In the genomic region with DNA sequence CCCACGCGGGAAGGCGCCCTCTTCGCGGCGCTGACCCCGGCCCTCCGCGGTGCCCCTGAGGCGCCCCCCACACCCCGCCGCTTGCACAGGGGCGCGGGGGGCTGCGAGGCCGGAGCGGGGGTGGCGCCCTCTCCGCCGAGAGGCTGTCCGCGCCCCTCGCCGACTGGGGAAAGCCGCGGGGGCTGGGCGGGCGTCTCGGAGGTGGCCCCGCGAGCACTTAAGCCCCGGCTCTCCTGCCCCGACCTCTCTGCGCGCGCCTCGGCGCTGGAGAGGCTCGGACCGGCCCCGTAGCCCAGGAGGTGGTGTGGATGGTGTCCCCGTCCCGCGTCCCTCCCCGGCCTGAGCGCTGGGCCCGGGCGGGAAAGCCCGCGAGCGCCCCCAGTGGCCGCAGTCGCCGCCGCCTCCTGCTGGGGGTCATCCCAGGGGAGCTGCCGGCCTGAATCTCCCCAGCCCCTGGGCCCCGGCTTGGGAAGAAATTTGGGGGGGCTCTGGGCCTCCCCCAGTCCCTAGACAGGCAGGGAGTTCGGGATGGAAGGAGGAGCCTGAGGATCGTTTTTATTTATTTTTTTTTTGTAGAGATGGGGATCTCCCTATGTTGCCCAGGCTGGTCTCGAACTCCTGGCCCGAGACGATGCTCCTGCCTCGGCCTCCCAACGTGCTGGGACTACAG, we compare ENCODE assay signal across 8 cellular contexts. TPM values are rescaled to one million over a fixed set of nuclear protein-coding genes. Genes with fewer than 3 reads are reported as not detected.
A peak's percentile ranks its signal among the peaks of the same experiment; 100 is the strongest.
DNase-seq lines count a peak whose midpoint lies in the region; ATAC-seq and TF ChIP-seq lines count a peak whose summit lies in the region.

No MANE protein-coding gene starts in this region.

- peak overlapping the region; percentile 65; the same call in 1 of the 2 replicates for H3K9ac ChIP-seq in BLaER1

- peak overlapping the region; percentile 88 for H3K4me2 ChIP-seq in BLaER1

- H3K27ac ChIP-seq in BLaER1: peak overlapping the region; percentile 55; the same call in 1 of the 2 replicates
- H3K27ac ChIP-seq in ovary: peak overlapping the region in 1 of 2 donors; percentile 10
- peak overlapping the region; percentile 95 for H3K27ac ChIP-seq in upper lobe of right lung

- no peak for TF ChIP-seq EP300 in ovary (IDR thresholded peaks at IDR 0.05)

- TF ChIP-seq POLR2A in ovary (IDR thresholded peaks at IDR 0.05): peak; percentile 19

- H3K4me3 ChIP-seq in BLaER1 (peak overlapping the region; percentile 70), ovary (peak overlapping the region; percentile 64), upper lobe of right lung (peak overlapping the region; percentile 59)

- H3K27me3 ChIP-seq in BLaER1 (peaks cover 78% of the 10 kb centered on the region), ovary (peaks cover 11% of the 10 kb centered on the region), upper lobe of right lung (peaks cover 33% of the 10 kb centered on the region)

- DNase-seq in RPMI7951 (ENCODE audit: low read depth) (peak; percentile 61), head of caudate nucleus (peak in 39 of 42 donors; percentile 51 to 90 (median 78)), ovary (peak; percentile 57 to 85 (median 81)), upper lobe of right lung (peak; percentile 90), cerebellar nuclear complex (lab: John Stamatoyannopoulos, UW) (no peak)
- peak; percentile 72 for DNase-seq in activated naive CD4-positive, alpha-beta T cell treated with anti-CD3 and anti-CD28 coated beads for 36 hours

- peak overlapping the region; percentile 32 for H3K4me3 Mint-ChIP-seq in activated naive CD4-positive, alpha-beta T cell treated with anti-CD3 and anti-CD28 coated beads for 36 hours

- peaks cover 86% of the 10 kb centered on the region for H3K4me1 ChIP-seq in BLaER1
- H3K4me1 ChIP-seq in ovary (ENCODE audit: insufficient read depth): peaks cover 9% of the 10 kb centered on the region
- peaks cover 21% of the 10 kb centered on the region for H3K4me1 ChIP-seq in upper lobe of right lung

- ATAC-seq in GM21737 (IDR thresholded peaks at IDR 0.05; ENCODE audit: unreplicated experiment): peak; percentile 35
- peak; percentile 67 for ATAC-seq in upper lobe of right lung

- H3K9me3 ChIP-seq in BLaER1 (no peaks in the 10 kb centered on the region), ovary (no peaks in the 10 kb centered on the region), upper lobe of right lung (no peaks in the 10 kb centered on the region)

- CTCF ChIA-PET in activated naive CD4-positive, alpha-beta T cell treated with anti-CD3 and anti-CD28 coated beads for 36 hours (lab: Charles Lee): interaction anchor here (0.6 to 2.4 kb wide), 9 partner anchors 9 to 264 kb away, joined by 3 to 19 read pairs (median 4); partner anchors contain the start of gene ISG15

- no peaks in the 10 kb centered on the region for H3K36me3 Mint-ChIP-seq in activated naive CD4-positive, alpha-beta T cell treated with anti-CD3 and anti-CD28 coated beads for 36 hours (ENCODE audit: low read depth)

- H3K27ac Mint-ChIP-seq in activated naive CD4-positive, alpha-beta T cell treated with anti-CD3 and anti-CD28 coated beads for 36 hours: no peak overlapping the region

- intact Hi-C loops in activated naive CD4-positive, alpha-beta T cell treated with anti-CD3 and anti-CD28 coated beads for 36 hours (cut with micrococcal nuclease): no loop called here
- intact Hi-C loops in head of caudate nucleus (cut with DNase I): no loop called here
- intact Hi-C loops in ovary (cut with DNase I): no loop called here
- intact Hi-C loops in upper lobe of right lung (cut with DNase I): no loop called here

- peaks cover 14% of the 10 kb centered on the region for H3K4me1 Mint-ChIP-seq in activated naive CD4-positive, alpha-beta T cell treated with anti-CD3 and anti-CD28 coated beads for 36 hours (ENCODE audit: low read depth)

- 2 to 4% (median 2%) methylated on average over 31 to 64 of the region's 64 CpGs for WGBS in ovary, 3 donors

- H3K27me3 Mint-ChIP-seq in activated naive CD4-positive, alpha-beta T cell treated with anti-CD3 and anti-CD28 coated beads for 36 hours (ENCODE audit: low read depth): peaks cover 33% of the 10 kb centered on the region

- H3K36me3 ChIP-seq in BLaER1 (no peaks in the 10 kb centered on the region), ovary (no peaks in the 10 kb centered on the region), upper lobe of right lung (no peaks in the 10 kb centered on the region)

- peaks cover 63% of the 10 kb centered on the region for H4K20me1 ChIP-seq in BLaER1

- H3K9me3 Mint-ChIP-seq in activated naive CD4-positive, alpha-beta T cell treated with anti-CD3 and anti-CD28 coated beads for 36 hours: no peaks in the 10 kb centered on the region

- TF ChIP-seq CTCF in ovary (IDR thresholded peaks at IDR 0.05) (peak; percentile 80 to 97 (median 83)), upper lobe of right lung (IDR thresholded peaks at IDR 0.05) (peak; percentile 97)

RNA-seq across cellular contexts. Expression of gene HES4, which starts 1.9 kb away (rescaled TPM):
- 0.39 and 0.48 TPM in 2 replicates for total RNA-seq in RPMI7951 (2014; rRNA removed; shearing (Covaris generic))
- 1 to 10 TPM; 4.1 to 4.7 TPM for total RNA-seq in activated naive CD4-positive, alpha-beta T cell treated with anti-CD3 and anti-CD28 coated beads for 36 hours
- total RNA-seq in ovary (10 to 100 TPM in 3 of 7 donors, 1 to 10 TPM in 4; 4.5 to 76.2 (median 6.1) TPM), upper lobe of right lung (26.8 TPM)
- 1 to 10 TPM in 1 of 2 donors, not detected in 1; 8.4 TPM for polyA plus RNA-seq in ovary

RNA-seq across cellular contexts. Expression of gene ISG15, which starts 11.5 kb away (rescaled TPM):
- total RNA-seq in RPMI7951 (2014; rRNA removed; shearing (Covaris generic)): 77.9 and 78.8 TPM in 2 replicates
- total RNA-seq in activated naive CD4-positive, alpha-beta T cell treated with anti-CD3 and anti-CD28 coated beads for 36 hours: 100 to 1,000 TPM; 143 to 147 TPM
- total RNA-seq in ovary: 10 to 100 TPM in 6 of 7 donors, 1 to 10 TPM in 1; 7.8 to 37.3 (median 11.4) TPM
- polyA plus RNA-seq in ovary: 10 to 100 TPM in 1 of 2 donors, not detected in 1; 83.5 TPM
- total RNA-seq in upper lobe of right lung: 93.6 TPM

RNA-seq across cellular contexts. Expression of gene AGRN, which starts 18.2 kb away (rescaled TPM):
- total RNA-seq in RPMI7951 (2014; rRNA removed; shearing (Covaris generic)): 42.8 and 64.0 TPM in 2 replicates
- 10 to 100 TPM; 30.5 to 35.1 TPM for total RNA-seq in activated naive CD4-positive, alpha-beta T cell treated with anti-CD3 and anti-CD28 coated beads for 36 hours
- total RNA-seq in ovary: 100 to 1,000 TPM in 1 of 7 donors, 10 to 100 TPM in 6; 10.0 to 138 (median 14.4) TPM
- polyA plus RNA-seq in ovary: 10 to 100 TPM in 1 of 2 donors, 1 to 10 TPM in 1; 2.7 to 13.6 TPM
- total RNA-seq in upper lobe of right lung: 135 TPM

RNA-seq across cellular contexts. Expression of gene PERM1, which starts 19.9 kb away (rescaled TPM):
- 0.12 TPM in 1 of 2 replicates, not detected in the other for total RNA-seq in RPMI7951 (2014; rRNA removed; shearing (Covaris generic))
- not detected for total RNA-seq in activated naive CD4-positive, alpha-beta T cell treated with anti-CD3 and anti-CD28 coated beads for 36 hours
- under 1 TPM in 4 of 7 donors, not detected in 3; 0.07 to 0.32 (median 0.22) TPM for total RNA-seq in ovary
- polyA plus RNA-seq in ovary: under 1 TPM in 1 of 2 donors, not detected in 1; 0.34 TPM
- total RNA-seq in upper lobe of right lung: 0.35 TPM

RNA-seq across cellular contexts. Expression of gene PLEKHN1, which starts 35.5 kb away (rescaled TPM):
- total RNA-seq in RPMI7951 (2014; rRNA removed; shearing (Covaris generic)): 0.60 and 0.88 TPM in 2 replicates
- under 1 TPM; 0.52 to 0.69 TPM for total RNA-seq in activated naive CD4-positive, alpha-beta T cell treated with anti-CD3 and anti-CD28 coated beads for 36 hours
- under 1 TPM in 5 of 7 donors, not detected in 2; 0.12 to 0.34 (median 0.20) TPM for total RNA-seq in ovary
- under 1 TPM in 1 of 2 donors, not detected in 1; 0.10 TPM for polyA plus RNA-seq in ovary
- total RNA-seq in upper lobe of right lung: 2.1 TPM

Comparison
In these comparisons a context has a peak if more than half of its experiments do, and no peak if none do; other contexts are left out.
1. DNase-seq: peak in RPMI7951 (single experiment), activated naive CD4-positive, alpha-beta T cell treated with anti-CD3 and anti-CD28 coated beads for 36 hours (single experiment), head of caudate nucleus (39 of 42), ovary (5 of 5) and upper lobe of right lung (single experiment); none in cerebellar nuclear complex (0 of 2).
2. Peak in every context shown above with its lines, with median percentiles within 50 percentile points of each other: H3K4me3 ChIP-seq.